19 cellular contexts compared by ENCODE assay signal in the genomic region with DNA sequence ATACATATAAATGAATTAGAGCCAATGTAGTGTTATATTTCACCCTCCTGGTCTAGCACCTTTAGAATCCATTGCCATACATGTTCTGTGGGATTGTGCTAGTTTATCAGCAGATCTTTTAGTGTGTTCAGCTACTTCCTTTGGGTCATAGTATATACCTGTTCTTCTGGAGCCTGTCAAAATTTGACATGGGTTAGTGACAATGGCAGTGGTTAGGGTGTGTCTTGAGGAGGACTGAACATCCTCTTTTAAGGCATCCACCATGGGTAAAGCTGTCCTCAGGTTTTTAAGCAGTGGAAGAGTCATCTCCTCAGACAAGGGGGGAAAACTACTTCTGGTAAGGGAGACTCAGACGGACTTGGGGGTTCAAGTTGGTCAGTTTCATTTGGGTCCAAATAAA.
"Had no signal": no experiment of that assay in that cellular context is flagged by ENCODE, and none has a peak within 500 bp of the region (broad histone marks: within the 10 kb centered on the region; RNA-seq: fewer than 3 reads in every experiment).

No MANE protein-coding gene starts in this region.

- H3K4me3 Mint-ChIP-seq: activated T-cell treated with anti-CD3 and anti-CD28 coated beads, Interleukin-2, amount 50 U/mL, for 72 hours; mesothelial cell of epicardium; neural crest cell; stimulated activated naive B cell treated with anti-CD40 and anti-IgM and Interleukin-4, amounts not matched to agents 10 μg/mL and 1 μg/mL and 100 μg/mL, for 72 hours; T-helper 1 cell treated with Interleukin-12 subunit alpha and Interleukin-12 subunit beta and Interleukin-4 antibody, amounts not matched to agents 30 μg/mL and 1 μg/mL, for 36 hours had no signal

- H3K27me3 Mint-ChIP-seq: stimulated activated naive B cell treated with anti-CD40 and anti-IgM and Interleukin-4, amounts not matched to agents 10 μg/mL and 1 μg/mL and 100 μg/mL, for 72 hours had no signal

- H3K36me3 ChIP-seq: pancreas, vagina had no signal

- H3K27ac Mint-ChIP-seq: activated T-cell treated with anti-CD3 and anti-CD28 coated beads, Interleukin-2, amount 50 U/mL, for 72 hours; mesothelial cell of epicardium; T-helper 1 cell treated with Interleukin-12 subunit alpha and Interleukin-12 subunit beta and Interleukin-4 antibody, amounts not matched to agents 30 μg/mL and 1 μg/mL, for 36 hours had no signal

- H3K9me3 ChIP-seq: adrenal gland, gastroesophageal sphincter, heart right ventricle, lower lobe of right lung, pancreas, transverse colon, vagina had no signal

- H3K4me1 Mint-ChIP-seq: neural crest cell had no signal

- H3K27me3 ChIP-seq: adrenal gland, dorsolateral prefrontal cortex, gastroesophageal sphincter, heart right ventricle, pancreas, transverse colon, vagina had no signal

- ATAC-seq: activated T-cell treated with anti-CD3 and anti-CD28 coated beads, Interleukin-2, amount 50 U/mL, for 72 hours; gastroesophageal sphincter; heart right ventricle; left cardiac atrium; lower lobe of right lung; pancreas had no signal

- FAIRE-seq: pancreas had no signal

- H3K4me1 ChIP-seq: vagina had no signal

- DNase-seq: activated CD4-positive, CD25-positive, alpha-beta regulatory T cell; activated naive CD4-positive, alpha-beta T cell treated with Interleukin-2 at 50 U/mL for 16 hours; activated T-cell treated with anti-CD3 and anti-CD28 coated beads, Interleukin-2, amount 50 U/mL, for 72 hours; adrenal gland; dorsolateral prefrontal cortex; erythroblast; heart right ventricle; left cardiac atrium; lower lobe of right lung; pancreas; stimulated activated CD4-positive, alpha-beta T cell treated with anti-CD3 and anti-CD28 coated beads, Interleukin-12 subunit alpha, Interleukin-12 subunit beta, amount 100 ng/mL, for 4 hours; stimulated activated CD4-positive, alpha-beta T cell treated with anti-CD3 and anti-CD28 coated beads, Interleukin-2, amount 100 ng/mL, for 48 hours; stimulated activated naive B cell treated with anti-CD40 and anti-IgM and Interleukin-4, amounts not matched to agents 10 μg/mL and 1 μg/mL and 100 μg/mL, for 72 hours; transverse colon had no signal

- H3K4me3 ChIP-seq: adrenal gland, dorsolateral prefrontal cortex, gastroesophageal sphincter, heart right ventricle, lower lobe of right lung, pancreas, transverse colon, vagina had no signal

- H3K27ac ChIP-seq: adrenal gland, dorsolateral prefrontal cortex, gastroesophageal sphincter, lower lobe of right lung, pancreas, transverse colon, vagina had no signal

- H3K9me3 Mint-ChIP-seq: mesothelial cell of epicardium; neural crest cell; stimulated activated naive B cell treated with anti-CD40 and anti-IgM and Interleukin-4, amounts not matched to agents 10 μg/mL and 1 μg/mL and 100 μg/mL, for 72 hours; T-helper 1 cell treated with Interleukin-12 subunit alpha and Interleukin-12 subunit beta and Interleukin-4 antibody, amounts not matched to agents 30 μg/mL and 1 μg/mL, for 36 hours had no signal
